In the genomic region with DNA sequence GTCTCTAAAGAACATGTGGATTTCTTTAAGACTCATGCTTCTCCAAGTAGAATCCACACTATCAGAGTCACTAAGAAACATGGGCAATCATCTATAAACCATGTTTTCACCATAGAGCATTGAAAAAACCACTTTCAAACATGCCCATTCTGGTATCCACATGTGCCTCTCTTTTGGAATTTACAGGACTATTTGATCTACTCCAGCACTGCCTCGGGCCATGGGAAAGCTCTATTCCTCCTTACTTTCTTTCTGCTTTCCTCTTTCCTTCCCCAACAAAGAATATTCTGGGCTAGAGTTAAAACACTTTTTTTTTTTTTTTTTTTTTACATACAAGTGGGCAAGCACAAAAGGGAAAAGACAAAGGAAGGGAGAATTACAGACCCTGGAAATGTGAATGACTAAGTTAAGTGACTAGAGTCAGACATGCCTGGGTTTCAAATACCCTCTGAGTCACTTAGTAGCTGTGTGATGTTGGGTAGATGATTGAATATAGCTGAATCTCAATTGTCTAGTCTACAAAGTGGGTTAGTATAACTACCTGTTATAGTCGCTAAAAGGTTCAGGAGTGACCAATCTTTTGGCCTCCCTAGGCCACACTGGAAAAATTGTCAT, we compare ENCODE assay signal across 26 cellular contexts.
DNase-seq lines count a peak whose midpoint lies in the region; TF ChIP-seq lines count a peak whose summit lies in the region.
"Had no signal": no experiment of that assay in that cellular context is flagged by ENCODE, and none has a peak within 500 bp of the region (broad histone marks: within the 10 kb centered on the region; RNA-seq: fewer than 3 reads in every experiment).

No MANE protein-coding gene starts in this region.

- H3K36me3 ChIP-seq in NT2/D1 (ENCODE audit: insufficient read depth, insufficient read length, low read length) (no peaks in the 10 kb centered on the region), neural progenitor cell (no peaks in the 10 kb centered on the region)
- H3K36me3 ChIP-seq: BLaER1 treated with 17β-estradiol and CSF1 and Interleukin-3, amounts not matched to agents 10 nM and 100 nM; MG63 had no signal

- H3K27ac Mint-ChIP-seq in neural progenitor cell: no peak overlapping the region
- H3K27ac Mint-ChIP-seq: activated naive CD8-positive, alpha-beta T cell treated with anti-CD3 and anti-CD28 coated beads for 36 hours; endodermal cell; IgD-negative memory B cell; stimulated activated effector memory CD8-positive, alpha-beta T cell treated with anti-CD3 and anti-CD28 coated beads, Interleukin-12 subunit alpha, Interleukin-12 subunit beta, amount 100 ng/mL, for 72 hours had no signal

- intact Hi-C loops in lower leg skin (cut with DNase I; ENCODE audit: low total_unique reads): no loop called here

- H3K4me3 Mint-ChIP-seq in neural progenitor cell: no peak overlapping the region
- H3K4me3 Mint-ChIP-seq: activated naive CD8-positive, alpha-beta T cell treated with anti-CD3 and anti-CD28 coated beads for 36 hours; endodermal cell; IgD-negative memory B cell; stimulated activated effector memory CD8-positive, alpha-beta T cell treated with anti-CD3 and anti-CD28 coated beads, Interleukin-12 subunit alpha, Interleukin-12 subunit beta, amount 100 ng/mL, for 72 hours had no signal

- no peak overlapping the region for H3K27ac ChIP-seq in neural progenitor cell
- H3K27ac ChIP-seq: BLaER1 treated with 17β-estradiol and CSF1 and Interleukin-3, amounts not matched to agents 10 nM and 100 nM had no signal

- H3K4me1 ChIP-seq in NT2/D1 (ENCODE audit: insufficient read depth, insufficient read length) (no peaks in the 10 kb centered on the region), neural progenitor cell (no peaks in the 10 kb centered on the region)
- H3K4me1 ChIP-seq: BLaER1 treated with 17β-estradiol and CSF1 and Interleukin-3, amounts not matched to agents 10 nM and 100 nM had no signal

- peak overlapping the region; percentile 14 for H2AFZ ChIP-seq in neural progenitor cell (replicated peaks)

- no peaks in the 10 kb centered on the region for H3K79me2 ChIP-seq in neural progenitor cell (ENCODE audit: low read depth)

- 56 to 66% methylated on average over 2 of the region's 2 CpGs for WGBS in lower leg skin, 2 donors

- H3K4me2 ChIP-seq in neural progenitor cell: no peak overlapping the region
- H3K4me2 ChIP-seq: BLaER1 treated with 17β-estradiol and CSF1 and Interleukin-3, amounts not matched to agents 10 nM and 100 nM had no signal

- H3K27me3 ChIP-seq in NT2/D1 (ENCODE audit: insufficient read depth, insufficient read length) (no peaks in the 10 kb centered on the region), neural progenitor cell (no peaks in the 10 kb centered on the region)
- H3K27me3 ChIP-seq: BLaER1 treated with 17β-estradiol and CSF1 and Interleukin-3, amounts not matched to agents 10 nM and 100 nM; MG63 had no signal

- H3F3A ChIP-seq in neural progenitor cell (ENCODE audit: low read depth): no peaks in the 10 kb centered on the region

- H4K20me1 ChIP-seq in neural progenitor cell (ENCODE audit: low read depth): no peaks in the 10 kb centered on the region
- H4K20me1 ChIP-seq: BLaER1 treated with 17β-estradiol and CSF1 and Interleukin-3, amounts not matched to agents 10 nM and 100 nM had no signal

- no peaks in the 10 kb centered on the region for H3K9me3 ChIP-seq in NT2/D1 (ENCODE audit: insufficient read depth, low read length)
- H3K9me3 ChIP-seq in neural progenitor cell (ENCODE audit: low read depth): no peaks in the 10 kb centered on the region
- H3K9me3 ChIP-seq: BLaER1 treated with 17β-estradiol and CSF1 and Interleukin-3, amounts not matched to agents 10 nM and 100 nM; MG63 had no signal

- H3K27me3 Mint-ChIP-seq in neural progenitor cell (ENCODE audit: insufficient read depth, low read depth): no peaks in the 10 kb centered on the region
- H3K27me3 Mint-ChIP-seq: activated naive CD8-positive, alpha-beta T cell treated with anti-CD3 and anti-CD28 coated beads for 36 hours; IgD-negative memory B cell had no signal

- H3K4me3 ChIP-seq in NT2/D1 (ENCODE audit: insufficient read length, low read depth) (no peak overlapping the region), epithelial cell of esophagus (ENCODE audit: low read length) (no peak overlapping the region), neural progenitor cell (no peak overlapping the region), lower leg skin (ENCODE audit: low read depth, poor library complexity, severe bottlenecking) (no peak overlapping the region)
- H3K4me3 ChIP-seq: BLaER1 treated with 17β-estradiol and CSF1 and Interleukin-3, amounts not matched to agents 10 nM and 100 nM; MG63 had no signal

- no peaks in the 10 kb centered on the region for H3K9me3 Mint-ChIP-seq in neural progenitor cell
- H3K9me3 Mint-ChIP-seq: endodermal cell had no signal

- TF ChIP-seq CTCF in epithelial cell of esophagus (IDR thresholded peaks at IDR 0.05; ENCODE audit: insufficient read depth, low read depth, low read length, missing control alignments) (no peak), neural progenitor cell (IDR thresholded peaks at IDR 0.05) (no peak), lower leg skin (IDR thresholded peaks at IDR 0.05) (no peak)

- no peaks in the 10 kb centered on the region for H3K4me1 Mint-ChIP-seq in neural progenitor cell
- H3K4me1 Mint-ChIP-seq: activated naive CD8-positive, alpha-beta T cell treated with anti-CD3 and anti-CD28 coated beads for 36 hours; endodermal cell; IgD-negative memory B cell; stimulated activated effector memory CD8-positive, alpha-beta T cell treated with anti-CD3 and anti-CD28 coated beads, Interleukin-12 subunit alpha, Interleukin-12 subunit beta, amount 100 ng/mL, for 72 hours had no signal

- DNase-seq in ELR (ENCODE audit: low read depth) (peak; percentile 53), NT2/D1 (ENCODE audit: low read depth, low spot score) (peak; percentile 0), epithelial cell of esophagus (ENCODE audit: low read depth) (peak; percentile 76), neural progenitor cell (ENCODE audit: low spot score) (no peak), SW480 (ENCODE audit: low spot score) (no peak), glomerular visceral epithelial cell (ENCODE audit: extremely low spot score) (no peak), lower leg skin (ENCODE audit: low spot score in 2 of 2) (no peak), T1000 (lab: John Stamatoyannopoulos, UW) (no peak)
- DNase-seq: activated CD4-positive, alpha-beta T cell treated with anti-CD3 and anti-CD28 coated beads for 4 hours; activated CD8-positive, alpha-beta memory T cell treated with anti-CD3 and anti-CD28 coated beads for 24 hours; activated effector memory CD4-positive, alpha-beta T cell treated with anti-CD3 and anti-CD28 coated beads, Interleukin-2, amount 50 U/mL, for 16 hours; activated naive CD8-positive, alpha-beta T cell treated with anti-CD3 and anti-CD28 coated beads for 36 hours; activated T-cell treated with anti-CD3 and anti-CD28 coated beads, Interleukin-2, amount 50 U/mL, for 1 hour; aorta; COR-L47; DMS53; endodermal cell; MG63; NCI-H2029 treated with DMSO at 0.1 percent for 48 hours; NCI-H226; NCI-H748 treated with DMSO at 0.1 percent for 48 hours; stimulated activated CD4-positive, alpha-beta T cell treated with anti-CD3 and anti-CD28 coated beads, Interleukin-4, amount 100 ng/mL, for 24 hours; trophoblast cell had no signal

- no peaks in the 10 kb centered on the region for H3K36me3 Mint-ChIP-seq in neural progenitor cell
- H3K36me3 Mint-ChIP-seq: activated naive CD8-positive, alpha-beta T cell treated with anti-CD3 and anti-CD28 coated beads for 36 hours; IgD-negative memory B cell; stimulated activated effector memory CD8-positive, alpha-beta T cell treated with anti-CD3 and anti-CD28 coated beads, Interleukin-12 subunit alpha, Interleukin-12 subunit beta, amount 100 ng/mL, for 72 hours had no signal

- H3K9ac ChIP-seq in NT2/D1 (ENCODE audit: insufficient read length, low read depth) (no peak overlapping the region), neural progenitor cell (no peak overlapping the region)
- H3K9ac ChIP-seq: BLaER1 treated with 17β-estradiol and CSF1 and Interleukin-3, amounts not matched to agents 10 nM and 100 nM had no signal

- no peak for TF ChIP-seq POLR2A in lower leg skin (IDR thresholded peaks at IDR 0.05)

Comparison
In these comparisons a context has a peak if more than half of its experiments do, and no peak if none do; other contexts are left out.
1. DNase-seq: peak in ELR (single experiment), NT2/D1 (single experiment) and epithelial cell of esophagus (single experiment); none in neural progenitor cell (single experiment), SW480 (single experiment), glomerular visceral epithelial cell (single experiment), lower leg skin (0 of 2) and T1000 (single experiment).